In genomic region chr11:110242188-110242587, GRCh38 we compare ENCODE assay signal across 31 cellular contexts.
"Had no signal": no experiment of that assay in that cellular context is flagged by ENCODE, and none has a peak within 500 bp of the region (broad histone marks: within the 10 kb centered on the region; RNA-seq: fewer than 3 reads in every experiment).

No MANE protein-coding gene starts in this region.

- H3K9me3 ChIP-seq: ascending aorta, breast epithelium, colonic mucosa, esophagus squamous epithelium had no signal

- H3K36me3 ChIP-seq: breast epithelium, colonic mucosa had no signal

- DNase-seq: activated CD4-positive, alpha-beta memory T cell treated with anti-CD3 and anti-CD28 coated beads, Interleukin-2, amount 10 ng/mL, durations not matched to agents 7 days and 5 days; activated CD4-positive, alpha-beta T cell treated with anti-CD3 and anti-CD28 coated beads for 1 hour; activated CD4-positive, alpha-beta T cell treated with anti-CD3 and anti-CD28 coated beads for 4 hours; activated CD4-positive, alpha-beta T cell treated with anti-CD3 and anti-CD28 coated beads, Interleukin-2, amount 10 ng/mL, durations not matched to agents 7 days and 5 days; activated CD4-positive, alpha-beta T cell treated with anti-CD3 and anti-CD28 coated beads, Interleukin-2, amount 50 U/mL, for 4 hours; activated CD8-positive, alpha-beta memory T cell treated with anti-CD3 and anti-CD28 coated beads, Interleukin-2, amount 50 U/mL, for 48 hours; activated gamma-delta T cell; activated naive CD4-positive, alpha-beta T cell; activated naive CD4-positive, alpha-beta T cell treated with anti-CD3 and anti-CD28 coated beads, Interleukin-2, amount 10 ng/mL, durations not matched to agents 7 days and 5 days; activated naive CD8-positive, alpha-beta T cell treated with anti-CD3 and anti-CD28 coated beads, Interleukin-2, amount 10 ng/mL, durations not matched to agents 7 days and 5 days; activated T-cell treated with anti-CD3 and anti-CD28 coated beads for 4 hours; activated T-cell treated with anti-CD3 and anti-CD28 coated beads, Interleukin-2, amount 50 U/mL, for 24 hours; activated T-cell treated with anti-CD3 and anti-CD28 coated beads, Interleukin-2, amount 50 U/mL, for 72 hours; central memory CD4-positive, alpha-beta T cell; cerebellar nuclear complex; colonic mucosa; effector CD8-positive, alpha-beta T cell; esophagus squamous epithelium; foreskin melanocyte; head of caudate nucleus; T-helper 2 cell had no signal

- ATAC-seq: activated naive CD4-positive, alpha-beta T cell treated with anti-CD3 and anti-CD28 coated beads, Interleukin-2, amount 50 U/mL, for 72 hours; activated T-cell treated with anti-CD3 and anti-CD28 coated beads, Interleukin-2, amount 50 U/mL, for 72 hours; WTC11 had no signal

- H3K27ac ChIP-seq: ascending aorta, breast epithelium, cardiac muscle cell, colonic mucosa, epithelial cell of prostate, esophagus squamous epithelium, VCaP had no signal

- H3K27me3 ChIP-seq: ascending aorta, breast epithelium, cardiac muscle cell, colonic mucosa, esophagus squamous epithelium had no signal

- FAIRE-seq: endometrium, endothelial cell of umbilical vein, TTC549 had no signal

- H3K4me1 ChIP-seq: ascending aorta, breast epithelium, colonic mucosa, esophagus squamous epithelium had no signal

- H3K4me3 ChIP-seq: ascending aorta, breast epithelium, cardiac muscle cell, colonic mucosa, esophagus squamous epithelium had no signal
